17 cellular contexts compared by ENCODE assay signal in the genomic region with DNA sequence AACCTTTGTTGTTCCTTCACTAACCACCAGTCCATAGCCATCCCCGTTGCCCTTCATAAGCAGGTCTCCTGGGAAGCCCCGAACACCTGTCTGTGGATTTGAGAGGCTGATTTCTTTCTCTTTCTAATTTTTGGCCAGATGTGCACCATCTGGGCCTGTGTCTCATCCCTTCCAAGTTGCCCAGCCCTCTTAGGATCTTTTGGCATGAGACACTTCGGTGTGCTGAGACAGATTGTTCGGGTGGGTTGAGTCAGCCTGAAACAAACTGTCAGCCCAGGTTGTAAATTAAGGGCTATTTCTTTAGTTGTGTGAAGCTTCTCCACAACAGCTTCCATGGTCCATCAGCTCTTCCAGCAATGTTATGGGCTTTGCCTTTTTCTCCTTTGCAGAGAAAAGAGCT. TPM values are rescaled to one million over a fixed set of nuclear protein-coding genes. Genes with fewer than 3 reads are reported as not detected.
DNase-seq lines count a peak whose midpoint lies in the region; ATAC-seq, FAIRE-seq and TF ChIP-seq lines count a peak whose summit lies in the region.
"Had no signal": no experiment of that assay in that cellular context is flagged by ENCODE, and none has a peak within 500 bp of the region (broad histone marks: within the 10 kb centered on the region; RNA-seq: fewer than 3 reads in every experiment).

No MANE protein-coding gene starts in this region.

- intact Hi-C loops in activated CD4-positive, alpha-beta T cell treated with anti-CD3 and anti-CD28 coated beads for 36 hours (cut with DNase I, micrococcal nuclease) = loop anchor here in 1 of 2 experiments (5.0 kb wide), 1 partner anchor 84 kb away; a partner anchor contains a TSS
- intact Hi-C loops in lower lobe of right lung (cut with DNase I) = no loop called here

- H3K27me3 ChIP-seq in neuronal stem cell (ENCODE audit: control insufficient read depth in 3 of 3, insufficient read depth in 3 of 3, low read depth in 1 of 3, low read length in 3 of 3) (peaks cover 0 to 13% (median 3%) of the 10 kb centered on the region in 3 experiments), lower lobe of right lung (ENCODE audit: low read depth) (no peaks in the 10 kb centered on the region)
- H3K27me3 ChIP-seq: breast epithelium, SJSA1, upper lobe of right lung had no signal

- no peak overlapping the region for H2BK15ac ChIP-seq in neuronal stem cell (ENCODE audit: low read length)

- H3K23ac ChIP-seq in neuronal stem cell (ENCODE audit: low read depth, low read length, poor library complexity) = no peak overlapping the region

- H3K4me3 Mint-ChIP-seq in activated CD4-positive, alpha-beta T cell treated with anti-CD3 and anti-CD28 coated beads for 36 hours = no peak overlapping the region
- peak overlapping the region; percentile 35 to 95 (median 78) for H3K4me3 Mint-ChIP-seq in brain

- H3K27ac ChIP-seq in neuronal stem cell (replicated peaks; ENCODE audit: low read length) (no peak overlapping the region), lower lobe of right lung (no peak overlapping the region)
- H3K27ac ChIP-seq: breast epithelium, SJSA1, upper lobe of right lung had no signal

- POLR2A ChIA-PET in activated CD4-positive, alpha-beta T cell treated with anti-CD3 and anti-CD28 coated beads for 36 hours (lab: Charles Lee) = no interaction called here

- FAIRE-seq in H54 (lab: Jason Lieb, UNC) = no peak
- FAIRE-seq: A204.1, endometrium had no signal

- H3K9ac ChIP-seq in neuronal stem cell (ENCODE audit: low read depth, low read length, poor library complexity) = no peak overlapping the region

- TF ChIP-seq POLR2A in H54 (IDR thresholded peaks at IDR 0.05; ENCODE audit: low read depth, low read length) = no peak

- H2AFZ ChIP-seq in neuronal stem cell (ENCODE audit: low read length) = peak overlapping the region; percentile 15

- H2AK5ac ChIP-seq in neuronal stem cell (ENCODE audit: low read depth, low read length) = no peak overlapping the region

- WGBS in neuronal stem cell (ENCODE audit: extremely low coverage in 2 of 2, insufficient read length in 2 of 2, insufficient replicate concordance in 1 of 2), 2 donors = no CpG with 5 or more reads among the region's 4 CpGs

- H3K27me3 Mint-ChIP-seq in activated CD4-positive, alpha-beta T cell treated with anti-CD3 and anti-CD28 coated beads for 36 hours = peaks cover 3% of the 10 kb centered on the region
- peaks cover 28% of the 10 kb centered on the region for H3K27me3 Mint-ChIP-seq in brain

- H2BK5ac ChIP-seq in neuronal stem cell (ENCODE audit: low read length) = no peak overlapping the region

- peaks cover 11% of the 10 kb centered on the region for H3K79me1 ChIP-seq in neuronal stem cell (ENCODE audit: low read depth, low read length)

- DNase-seq in activated CD4-positive, alpha-beta T cell treated with anti-CD3 and anti-CD28 coated beads for 36 hours = peak; percentile 8
- no peak for DNase-seq in activated CD4-positive, alpha-beta T cell treated with anti-CD3 and anti-CD28 coated beads, Interleukin-2, amount 50 U/mL, for 1 hour
- DNase-seq in LHCN-M2 (ENCODE audit: low read depth) = peak; percentile 12
- DNase-seq in neuronal stem cell (ENCODE audit: low spot score) = no peak
- DNase-seq in lower lobe of right lung = no peak
- DNase-seq in H54 (ENCODE audit: insufficient read length, low spot score) = no peak
- DNase-seq: NCI-H187, occipital lobe, upper lobe of right lung had no signal

- peaks cover 0 to 2% of the 10 kb centered on the region in 2 donors for H3K9me3 ChIP-seq in neuronal stem cell (replicated peaks in 1 of 2; ENCODE audit: control insufficient read depth in 2 of 2, insufficient read depth in 1 of 2, low read depth in 1 of 2, low read length in 2 of 2)
- H3K9me3 ChIP-seq in lower lobe of right lung = no peaks in the 10 kb centered on the region
- H3K9me3 ChIP-seq: breast epithelium, SJSA1, upper lobe of right lung had no signal

- no peak overlapping the region for H3K18ac ChIP-seq in neuronal stem cell (ENCODE audit: low read length)

- H3K4me3 ChIP-seq in neuronal stem cell (ENCODE audit: low read length in 2 of 2) (no peak overlapping the region), lower lobe of right lung (no peak overlapping the region)
- H3K4me3 ChIP-seq: breast epithelium, SJSA1, upper lobe of right lung had no signal

- TF ChIP-seq CTCF in brain (conservative IDR thresholded peaks at IDR 0.05) (no peak), lower lobe of right lung (IDR thresholded peaks at IDR 0.05) (no peak)

- CTCF ChIA-PET in activated CD4-positive, alpha-beta T cell treated with anti-CD3 and anti-CD28 coated beads for 36 hours (lab: Charles Lee) = no interaction called here

- H4K91ac ChIP-seq in neuronal stem cell (ENCODE audit: low read depth, low read length, poor library complexity) = no peak overlapping the region

- H4K8ac ChIP-seq in neuronal stem cell (ENCODE audit: low read depth, low read length) = no peak overlapping the region

- peaks cover 2% of the 10 kb centered on the region for H3K36me3 Mint-ChIP-seq in activated CD4-positive, alpha-beta T cell treated with anti-CD3 and anti-CD28 coated beads for 36 hours (ENCODE audit: low read depth)
- no peaks in the 10 kb centered on the region for H3K36me3 Mint-ChIP-seq in brain

- H2BK120ac ChIP-seq in neuronal stem cell (ENCODE audit: low read depth, low read length) = no peak overlapping the region

- no peak overlapping the region for H3K4me2 ChIP-seq in neuronal stem cell (ENCODE audit: insufficient read depth, low read length, poor library complexity, severe bottlenecking)

- H3K36me3 ChIP-seq in neuronal stem cell (replicated peaks in 1 of 2; ENCODE audit: control insufficient read depth in 2 of 2, insufficient read depth in 2 of 2, low read length in 2 of 2) = peaks cover 0 to 6% of the 10 kb centered on the region in 2 donors
- no peaks in the 10 kb centered on the region for H3K36me3 ChIP-seq in lower lobe of right lung
- H3K36me3 ChIP-seq: breast epithelium, upper lobe of right lung had no signal

- H3K14ac ChIP-seq in neuronal stem cell (ENCODE audit: low read length) = no peak overlapping the region

- no peak overlapping the region for H3K27ac Mint-ChIP-seq in activated CD4-positive, alpha-beta T cell treated with anti-CD3 and anti-CD28 coated beads for 36 hours
- peak overlapping the region in 2 of 5 experiments; percentile 45 to 46 for H3K27ac Mint-ChIP-seq in brain

- no peak overlapping the region for H3K4ac ChIP-seq in neuronal stem cell (ENCODE audit: low read length)

- no peaks in the 10 kb centered on the region for H3K9me3 Mint-ChIP-seq in activated CD4-positive, alpha-beta T cell treated with anti-CD3 and anti-CD28 coated beads for 36 hours (ENCODE audit: low read depth)
- no peaks in the 10 kb centered on the region for H3K9me3 Mint-ChIP-seq in brain

- peaks cover 27% of the 10 kb centered on the region for H3K4me1 Mint-ChIP-seq in activated CD4-positive, alpha-beta T cell treated with anti-CD3 and anti-CD28 coated beads for 36 hours
- peaks cover 31% of the 10 kb centered on the region for H3K4me1 Mint-ChIP-seq in brain

- ATAC-seq in activated CD4-positive, alpha-beta T cell treated with anti-CD3 and anti-CD28 coated beads for 36 hours = no peak
- ATAC-seq in lower lobe of right lung (no peak), GM18873 (IDR thresholded peaks at IDR 0.05; ENCODE audit: low FRiP score, unreplicated experiment) (no peak)
- ATAC-seq: activated CD4-positive, CD25-positive, alpha-beta regulatory T cell treated with anti-CD3 and anti-CD28 coated beads, Interleukin-2, amount 50 U/mL, for 24 hours; left lobe of liver; upper lobe of right lung had no signal

- H2BK12ac ChIP-seq in neuronal stem cell (ENCODE audit: low read length) = no peak overlapping the region

- peaks cover 6 to 7% of the 10 kb centered on the region in 2 donors for H3K4me1 ChIP-seq in neuronal stem cell (ENCODE audit: control insufficient read depth in 2 of 2, insufficient read depth in 1 of 2, low read depth in 1 of 2, low read length in 2 of 2)
- H3K4me1 ChIP-seq in lower lobe of right lung = peaks cover 19% of the 10 kb centered on the region

RNA-seq across cellular contexts. Expression of a gene that starts 1.4 kb away (rescaled TPM):
- 10 to 100 TPM; 53.2 to 62.0 TPM for total RNA-seq in activated CD4-positive, alpha-beta T cell treated with anti-CD3 and anti-CD28 coated beads for 36 hours
- total RNA-seq in LHCN-M2 (2014; rRNA removed) = 35.8 and 41.5 TPM in 2 replicates
- 33.6 TPM for polyA plus RNA-seq in LHCN-M2 (2012)
- polyA plus RNA-seq in brain (ENCODE audit: insufficient read depth, low read depth, low replicate concordance) = 44.8 TPM
- 35.5 TPM for polyA plus RNA-seq in neuronal stem cell (2013, experiment 1 of 2)
- 36.7 TPM for polyA plus RNA-seq in neuronal stem cell (2013, experiment 2 of 2)
- total RNA-seq in lower lobe of right lung = 36.4 TPM

Comparison
In these comparisons a context has a peak if more than half of its experiments do, and no peak if none do; other contexts are left out.
1. DNase-seq: peak in activated CD4-positive, alpha-beta T cell treated with anti-CD3 and anti-CD28 coated beads for 36 hours (single experiment) and LHCN-M2 (single experiment); none in activated CD4-positive, alpha-beta T cell treated with anti-CD3 and anti-CD28 coated beads, Interleukin-2, amount 50 U/mL, for 1 hour (single experiment), neuronal stem cell (single experiment), lower lobe of right lung (single experiment) and H54 (single experiment).